Comparison of ENCODE assay signal across 14 cellular contexts in the genomic region with DNA sequence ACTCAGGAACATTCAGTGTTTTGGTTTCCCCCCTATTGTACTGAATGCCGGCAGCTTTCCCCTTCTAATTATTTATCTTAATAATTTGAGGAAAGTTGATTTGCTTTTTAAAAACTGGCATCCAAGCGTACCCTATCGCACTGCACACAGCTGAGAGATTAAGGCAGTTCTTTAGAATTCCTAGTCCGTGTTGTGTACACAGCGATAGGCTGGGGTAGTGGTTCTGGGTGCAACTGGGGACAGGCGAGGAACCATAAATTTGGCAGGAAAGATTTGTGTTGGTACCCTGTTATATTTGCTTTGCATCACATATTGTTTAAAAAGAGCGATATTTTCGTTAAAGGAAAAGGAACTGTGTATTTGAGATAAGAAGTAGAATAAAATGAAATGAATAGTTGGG. TPM values are rescaled to one million over a fixed set of nuclear protein-coding genes. Genes with fewer than 3 reads are reported as not detected.
DNase-seq lines count a peak whose midpoint lies in the region; ATAC-seq, FAIRE-seq and TF ChIP-seq lines count a peak whose summit lies in the region.
"Had no signal": no experiment of that assay in that cellular context is flagged by ENCODE, and none has a peak within 500 bp of the region (broad histone marks: within the 10 kb centered on the region; RNA-seq: fewer than 3 reads in every experiment).

No MANE protein-coding gene starts in this region.

- no peak overlapping the region for H3K4me3 Mint-ChIP-seq in Caco-2 (ENCODE audit: unreplicated experiment)

- TF ChIP-seq CTCF in Caco-2 (IDR thresholded peaks at IDR 0.05; ENCODE audit: insufficient read depth in 1 of 2, low read depth in 1 of 2, low read length in 1 of 2, severe bottlenecking in 1 of 2, unreplicated experiment in 1 of 2) (no peak), NB4 (IDR thresholded peaks at IDR 0.05; ENCODE audit: low read depth, low read length) (no peak), dorsolateral prefrontal cortex (IDR thresholded peaks at IDR 0.05 in 54 of 56, conservative IDR thresholded peaks at IDR 0.05 in 2 of 56; ENCODE audit: low read depth in 1 of 56, partially characterized antibody in 56 of 56) (no peak), pancreas (IDR thresholded peaks at IDR 0.05) (no peak), foreskin keratinocyte (conservative IDR thresholded peaks at IDR 0.05) (no peak)

- no peak for TF ChIP-seq POLR2A in NB4 (IDR thresholded peaks at IDR 0.05; ENCODE audit: extremely low read depth, insufficient read length)

- POLR2A ChIA-PET in Caco-2 (lab: Charles Lee), result interaction anchor here (0.6 kb wide), 1 partner anchor 21 kb away, joined by 3 read pairs; no protein-coding TSS in a partner anchor

- ATAC-seq in pancreas, result peak; percentile 31 to 70 (median 61)
- ATAC-seq in GM19328 (IDR thresholded peaks at IDR 0.05; ENCODE audit: unreplicated experiment), result no peak
- no peak for ATAC-seq in foreskin keratinocyte
- ATAC-seq in HG03460 (IDR thresholded peaks at IDR 0.05; ENCODE audit: unreplicated experiment), result no peak

- H3K27ac ChIP-seq in dorsolateral prefrontal cortex (peak overlapping the region in 33 of 59 donors; percentile 7 to 82 (median 58)), pancreas (no peak overlapping the region), foreskin keratinocyte (no peak overlapping the region)
- H3K27ac ChIP-seq: KMS-11, testis had no signal

- H3K27me3 Mint-ChIP-seq in Caco-2 (ENCODE audit: insufficient read depth, unreplicated experiment), result no peaks in the 10 kb centered on the region

- H3K4me1 ChIP-seq in Caco-2, result no peaks in the 10 kb centered on the region
- peaks cover 4 to 7% (median 6%) of the 10 kb centered on the region in 3 donors for H3K4me1 ChIP-seq in pancreas
- H3K4me1 ChIP-seq in foreskin keratinocyte, result no peaks in the 10 kb centered on the region
- H3K4me1 ChIP-seq: testis had no signal

- no peak overlapping the region for H3K4me3 ChIP-seq in Caco-2 (ENCODE audit: low read depth, low read length)
- H3K4me3 ChIP-seq in NB4 (ENCODE audit: low read depth, low read length), result peak overlapping the region; percentile 46
- H3K4me3 ChIP-seq in dorsolateral prefrontal cortex, result peak overlapping the region in 3 of 59 donors; percentile 12 to 56 (median 39)
- H3K4me3 ChIP-seq in pancreas, result no peak overlapping the region
- H3K4me3 ChIP-seq: testis had no signal

- BruUV-seq in Caco-2 (replicated peaks; lab: Mats Ljungman, UMichigan), result no TSS peak

- CTCF ChIA-PET in Caco-2 (lab: Charles Lee), result no interaction called here

- no peaks in the 10 kb centered on the region for H3K36me3 ChIP-seq in Caco-2 (ENCODE audit: control insufficient read depth, insufficient read depth, low read length)
- H3K36me3 ChIP-seq in pancreas, result no peaks in the 10 kb centered on the region

- H3K9me3 Mint-ChIP-seq in Caco-2 (ENCODE audit: unreplicated experiment), result no peaks in the 10 kb centered on the region

- peak overlapping the region; percentile 78 for H3K27ac Mint-ChIP-seq in Caco-2 (ENCODE audit: unreplicated experiment)

- 36 to 38% methylated on average over 8 of the region's 8 CpGs for WGBS in pancreas, 2 donors

- H3K4me1 Mint-ChIP-seq in Caco-2 (ENCODE audit: low read depth, unreplicated experiment), result peaks cover 6% of the 10 kb centered on the region

- DNase-seq in Caco-2, result no peak
- DNase-seq in NB4 (ENCODE audit: low read depth), result no peak
- no peak for DNase-seq in dorsolateral prefrontal cortex
- DNase-seq in pancreas, result peak in 1 of 6 donors; percentile 3
- DNase-seq in foreskin keratinocyte, result no peak
- DNase-seq: amniotic stem cell, COR-L47, foreskin fibroblast, NCI-H1930, testis had no signal

- no peaks in the 10 kb centered on the region for H3K36me3 Mint-ChIP-seq in Caco-2 (ENCODE audit: insufficient read depth, unreplicated experiment)

- no peak for FAIRE-seq in pancreas (lab: Jason Lieb, UNC)
- FAIRE-seq: islet of Langerhans had no signal

- H3K27me3 ChIP-seq in Caco-2 (replicated peaks; ENCODE audit: control insufficient read depth, insufficient read depth, low read length) (no peaks in the 10 kb centered on the region), dorsolateral prefrontal cortex (no peaks in the 10 kb centered on the region), pancreas (no peaks in the 10 kb centered on the region), foreskin keratinocyte (no peaks in the 10 kb centered on the region)
- H3K27me3 ChIP-seq: testis had no signal

- intact Hi-C loops in Caco-2 (cut with micrococcal nuclease; ENCODE audit: unreplicated experiment), result loop anchor here (5.0 kb wide), 1 partner anchor 37 kb away; a partner anchor contains a TSS
- intact Hi-C loops in dorsolateral prefrontal cortex (cut with DNase I), result no loop called here
- intact Hi-C loops in pancreas (cut with DNase I), result no loop called here

- H3K9me3 ChIP-seq in Caco-2 (no peaks in the 10 kb centered on the region), pancreas (no peaks in the 10 kb centered on the region)
- H3K9me3 ChIP-seq: testis had no signal

RNA-seq across cellular contexts. Expression of a gene that starts 39.2 kb away (rescaled TPM):
- total RNA-seq in Caco-2 (2022) (9.7 and 11.0 TPM in 2 replicates), dorsolateral prefrontal cortex (10 to 100 TPM; 28.6 to 58.8 (median 37.2) TPM), pancreas (10 to 100 TPM in 5 of 6 donors, 1 to 10 TPM in 1; 9.3 to 32.8 (median 13.9) TPM), foreskin keratinocyte (0.92 and 2.0 TPM in 2 replicates)
- polyA plus RNA-seq in pancreas (1 to 10 TPM; 3.6 to 8.9 TPM), foreskin keratinocyte (0.65 and 0.69 TPM in 2 replicates)

Comparison
In these comparisons a context has a peak if more than half of its experiments do, and no peak if none do; other contexts are left out.
1. H3K27ac ChIP-seq: peak in dorsolateral prefrontal cortex (33 of 59); none in pancreas (0 of 4) and foreskin keratinocyte (single experiment).
2. ATAC-seq: peak in pancreas (4 of 4); none in GM19328 (single experiment), foreskin keratinocyte (single experiment) and HG03460 (single experiment).